28 cellular contexts compared by ENCODE assay signal in the genomic region with DNA sequence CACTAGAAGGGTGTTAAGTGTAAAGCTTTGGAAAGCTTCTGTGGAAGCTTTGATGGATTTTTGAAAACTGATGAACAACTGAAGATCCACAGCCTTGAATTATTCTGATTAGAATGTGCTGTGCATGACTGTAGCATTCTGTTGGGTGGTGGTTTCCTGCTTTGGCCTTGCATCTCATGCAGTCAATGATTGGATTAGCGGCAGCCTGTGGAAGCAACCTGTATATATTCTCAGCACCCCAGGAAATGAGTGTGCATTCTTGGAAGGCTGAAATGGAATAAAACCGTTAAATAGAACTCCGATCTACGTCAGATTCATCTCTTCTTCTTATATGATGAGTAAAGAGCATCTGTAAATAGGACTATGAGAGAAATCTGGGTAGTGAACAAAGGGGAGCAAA.
"Had no signal": no experiment of that assay in that cellular context is flagged by ENCODE, and none has a peak within 500 bp of the region (broad histone marks: within the 10 kb centered on the region; RNA-seq: fewer than 3 reads in every experiment).

No MANE protein-coding gene starts in this region.

- H3K36me3 Mint-ChIP-seq: brain had no signal

- FAIRE-seq: kidney, TTC549, urothelium cell line had no signal

- H3K4me3 Mint-ChIP-seq: activated B cell treated with CpG ODN at 0.5 μM for 24 hours; activated CD4-positive, alpha-beta T cell treated with anti-CD3 and anti-CD28 coated beads for 36 hours; activated naive CD8-positive, alpha-beta T cell treated with anti-CD3 and anti-CD28 coated beads, Interleukin-2, amount 50 U/mL, for 24 hours; brain; dendritic cell treated with granulocyte-macrophage colony-stimulating factor and Interleukin-4, amounts not matched to agents 40 ng/mL and 50 ng/mL, for 4 days; naive thymus-derived CD4-positive, alpha-beta T cell; neural crest cell; stimulated activated memory B cell treated with anti-CD40 and anti-IgM and Interleukin-4, amounts not matched to agents 10 μg/mL and 1 μg/mL and 100 μg/mL, for 72 hours; T-helper 2 cell treated with Interferon-gamma antibody and Interleukin-4, amounts not matched to agents 5 μg/mL and 100 μg/mL, for 36 hours had no signal

- DNase-seq: activated B cell treated with CpG ODN at 0.5 μM for 24 hours; activated CD4-positive, alpha-beta T cell treated with anti-CD3 and anti-CD28 coated beads for 36 hours; activated CD4-positive, alpha-beta T cell treated with anti-CD3 and anti-CD28 coated beads, Interleukin-2, amount 50 U/mL, for 48 hours; activated effector memory CD4-positive, alpha-beta T cell treated with anti-CD3 and anti-CD28 coated beads, Interleukin-2, amount 50 U/mL, for 16 hours; activated naive CD4-positive, alpha-beta T cell treated with anti-CD3 and anti-CD28 coated beads, Interleukin-2, amount 50 U/mL, for 16 hours; activated naive CD8-positive, alpha-beta T cell treated with anti-CD3 and anti-CD28 coated beads, Interleukin-2, amount 50 U/mL, for 24 hours; activated T-cell treated with anti-CD3 and anti-CD28 coated beads for 4 hours; caudate nucleus; effector CD8-positive, alpha-beta T cell; foreskin keratinocyte; kidney; naive thymus-derived CD4-positive, alpha-beta T cell; occipital lobe; posterior cingulate gyrus; sigmoid colon; stimulated activated CD4-positive, alpha-beta T cell treated with anti-CD3 and anti-CD28 coated beads, Interleukin-15, amount 100 ng/mL, for 24 hours; stomach; transverse colon had no signal

- ATAC-seq: activated CD4-positive, alpha-beta T cell treated with anti-CD3 and anti-CD28 coated beads for 36 hours; activated naive CD8-positive, alpha-beta T cell treated with anti-CD3 and anti-CD28 coated beads, Interleukin-2, amount 50 U/mL, for 24 hours; foreskin keratinocyte; naive thymus-derived CD4-positive, alpha-beta T cell; stimulated activated memory B cell treated with anti-CD40 and anti-IgM and Interleukin-4, amounts not matched to agents 10 μg/mL and 1 μg/mL and 100 μg/mL, for 72 hours had no signal

- H3K27ac Mint-ChIP-seq: activated B cell treated with CpG ODN at 0.5 μM for 24 hours; activated CD4-positive, alpha-beta T cell treated with anti-CD3 and anti-CD28 coated beads for 36 hours; activated naive CD8-positive, alpha-beta T cell treated with anti-CD3 and anti-CD28 coated beads, Interleukin-2, amount 50 U/mL, for 24 hours; brain; dendritic cell treated with granulocyte-macrophage colony-stimulating factor and Interleukin-4, amounts not matched to agents 40 ng/mL and 50 ng/mL, for 4 days; stimulated activated memory B cell treated with anti-CD40 and anti-IgM and Interleukin-4, amounts not matched to agents 10 μg/mL and 1 μg/mL and 100 μg/mL, for 72 hours; T-helper 2 cell treated with Interferon-gamma antibody and Interleukin-4, amounts not matched to agents 5 μg/mL and 100 μg/mL, for 36 hours had no signal

- H3K27me3 ChIP-seq: foreskin keratinocyte, sigmoid colon, stomach, suprapubic skin, transverse colon had no signal

- H3K4me1 Mint-ChIP-seq: brain; stimulated activated memory B cell treated with anti-CD40 and anti-IgM and Interleukin-4, amounts not matched to agents 10 μg/mL and 1 μg/mL and 100 μg/mL, for 72 hours had no signal

- H3K4me3 ChIP-seq: lung, sigmoid colon, smooth muscle cell, stomach, suprapubic skin, transverse colon had no signal

- H3K27ac ChIP-seq: foreskin keratinocyte, sigmoid colon, stomach, suprapubic skin, transverse colon had no signal

- H3K4me2 ChIP-seq: smooth muscle cell had no signal

- H3K9me3 Mint-ChIP-seq: activated B cell treated with CpG ODN at 0.5 μM for 24 hours; activated naive CD8-positive, alpha-beta T cell treated with anti-CD3 and anti-CD28 coated beads, Interleukin-2, amount 50 U/mL, for 24 hours; dendritic cell treated with granulocyte-macrophage colony-stimulating factor and Interleukin-4, amounts not matched to agents 40 ng/mL and 50 ng/mL, for 4 days; stimulated activated memory B cell treated with anti-CD40 and anti-IgM and Interleukin-4, amounts not matched to agents 10 μg/mL and 1 μg/mL and 100 μg/mL, for 72 hours; T-helper 2 cell treated with Interferon-gamma antibody and Interleukin-4, amounts not matched to agents 5 μg/mL and 100 μg/mL, for 36 hours had no signal

- H3K9me3 ChIP-seq: sigmoid colon, stomach, suprapubic skin, transverse colon had no signal

- H3K36me3 ChIP-seq: sigmoid colon, stomach, suprapubic skin, transverse colon had no signal

- H3K27me3 Mint-ChIP-seq: activated B cell treated with CpG ODN at 0.5 μM for 24 hours; activated CD4-positive, alpha-beta T cell treated with anti-CD3 and anti-CD28 coated beads for 36 hours; activated naive CD8-positive, alpha-beta T cell treated with anti-CD3 and anti-CD28 coated beads, Interleukin-2, amount 50 U/mL, for 24 hours; brain; dendritic cell treated with granulocyte-macrophage colony-stimulating factor and Interleukin-4, amounts not matched to agents 40 ng/mL and 50 ng/mL, for 4 days; naive thymus-derived CD4-positive, alpha-beta T cell; stimulated activated memory B cell treated with anti-CD40 and anti-IgM and Interleukin-4, amounts not matched to agents 10 μg/mL and 1 μg/mL and 100 μg/mL, for 72 hours had no signal

- H3K4me1 ChIP-seq: foreskin keratinocyte, sigmoid colon, suprapubic skin, transverse colon had no signal
